ENCODE assay signal across 8 cellular contexts in the genomic region with DNA sequence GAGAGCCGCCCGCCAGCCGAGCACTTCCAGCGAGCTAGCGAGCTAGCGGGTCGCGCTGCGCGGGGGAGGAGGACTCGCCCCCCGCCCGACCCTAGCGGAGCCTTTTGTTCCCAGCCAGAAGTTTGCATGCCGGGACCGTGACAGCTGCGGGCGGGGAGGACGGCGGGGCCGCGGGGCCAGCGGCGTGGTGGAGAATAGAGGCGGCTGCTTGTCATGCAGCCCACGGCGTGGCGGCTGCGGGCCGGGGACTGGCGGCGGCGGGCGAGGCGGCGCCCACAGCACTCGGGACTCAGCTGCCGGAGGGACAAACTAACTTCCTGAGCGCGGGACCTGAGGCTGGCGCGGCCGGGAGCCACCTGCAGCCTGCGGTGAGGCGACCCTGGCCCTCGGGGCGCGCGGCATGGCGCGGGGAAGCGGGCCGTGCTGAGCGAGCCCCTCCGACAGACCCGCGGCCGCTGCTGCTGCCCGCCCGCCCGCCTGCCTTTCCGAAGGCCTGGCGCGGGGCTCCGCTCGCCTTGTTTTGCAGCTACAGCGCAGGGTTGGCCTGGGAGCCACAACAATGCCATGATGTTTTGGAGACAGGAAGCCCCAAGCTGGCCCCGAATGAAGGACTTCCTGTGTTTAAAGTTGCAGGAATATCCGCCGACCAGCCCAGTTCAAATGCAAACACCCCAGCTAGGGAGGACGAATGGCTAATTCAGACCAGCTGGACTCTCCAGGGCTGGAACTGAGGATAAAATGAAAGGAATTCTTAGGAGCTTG.
DNase-seq lines count a peak whose midpoint lies in the region; ATAC-seq, FAIRE-seq and TF ChIP-seq lines count a peak whose summit lies in the region.

No MANE protein-coding gene starts in this region.

- H3K27ac Mint-ChIP-seq in chondrocyte (ENCODE audit: unreplicated experiment): peak overlapping the region; percentile 78
- H3K27ac Mint-ChIP-seq in stimulated activated effector memory CD8-positive, alpha-beta T cell treated with anti-CD3 and anti-CD28 coated beads, Interleukin-12 subunit alpha, Interleukin-12 subunit beta, amount 100 ng/mL, for 72 hours: peak overlapping the region; percentile 30

- H3K9me3 Mint-ChIP-seq in chondrocyte (ENCODE audit: low read depth): no peaks in the 10 kb centered on the region
- H3K9me3 Mint-ChIP-seq in stimulated activated effector memory CD8-positive, alpha-beta T cell treated with anti-CD3 and anti-CD28 coated beads, Interleukin-12 subunit alpha, Interleukin-12 subunit beta, amount 100 ng/mL, for 72 hours: no peaks in the 10 kb centered on the region

- H3K4me3 Mint-ChIP-seq in chondrocyte (ENCODE audit: unreplicated experiment): peak overlapping the region; percentile 78
- peak overlapping the region; percentile 79 for H3K4me3 Mint-ChIP-seq in stimulated activated effector memory CD8-positive, alpha-beta T cell treated with anti-CD3 and anti-CD28 coated beads, Interleukin-12 subunit alpha, Interleukin-12 subunit beta, amount 100 ng/mL, for 72 hours

- no peak for FAIRE-seq in kidney (lab: Jason Lieb, UNC)

- intact Hi-C loops in kidney (cut with DNase I): no loop called here

- ATAC-seq in HG02852 (IDR thresholded peaks at IDR 0.05; ENCODE audit: unreplicated experiment): peak; percentile 35
- peak; percentile 57 for ATAC-seq in stimulated activated effector memory CD8-positive, alpha-beta T cell treated with anti-CD3 and anti-CD28 coated beads, Interleukin-12 subunit alpha, Interleukin-12 subunit beta, amount 100 ng/mL, for 72 hours

- H3K36me3 Mint-ChIP-seq in chondrocyte (ENCODE audit: low read depth): peaks cover 2% of the 10 kb centered on the region
- peaks cover 68% of the 10 kb centered on the region for H3K36me3 Mint-ChIP-seq in stimulated activated effector memory CD8-positive, alpha-beta T cell treated with anti-CD3 and anti-CD28 coated beads, Interleukin-12 subunit alpha, Interleukin-12 subunit beta, amount 100 ng/mL, for 72 hours

- H3K9ac ChIP-seq in kidney (ENCODE audit: low read length in 2 of 2): peak overlapping the region; percentile 32 to 73

- H3K4me1 Mint-ChIP-seq in chondrocyte (ENCODE audit: low read depth): peaks cover 81% of the 10 kb centered on the region
- peaks cover 65% of the 10 kb centered on the region for H3K4me1 Mint-ChIP-seq in stimulated activated effector memory CD8-positive, alpha-beta T cell treated with anti-CD3 and anti-CD28 coated beads, Interleukin-12 subunit alpha, Interleukin-12 subunit beta, amount 100 ng/mL, for 72 hours

- TF ChIP-seq CTCF in chondrocyte (IDR thresholded peaks at IDR 0.05): no peak
- no peak for TF ChIP-seq CTCF in kidney (IDR thresholded peaks at IDR 0.05; ENCODE audit: borderline replicate concordance, extremely low read depth, insufficient read depth)

- peaks cover 0 to 2% of the 10 kb centered on the region in 2 donors for H3K36me3 ChIP-seq in kidney (ENCODE audit: control insufficient read depth in 1 of 2, insufficient read depth in 2 of 2, low read length in 2 of 2)

- DNase-seq in SIG-M5 treated with dmso at 0.1 percent for 504 hours (lab: John Stamatoyannopoulos, UW; ENCODE audit: unreplicated experiment) (peak; percentile 18), SIG-M5 (lab: John Stamatoyannopoulos, UW) (no peak), OCI-M1 (lab: John Stamatoyannopoulos, UW) (peak; percentile 49), chondrocyte (ENCODE audit: low spot score) (no peak), kidney (peak; percentile 81), cerebellar nuclear complex (lab: John Stamatoyannopoulos, UW) (no peak)
- no peak for DNase-seq in stimulated activated effector memory CD8-positive, alpha-beta T cell treated with anti-CD3 and anti-CD28 coated beads, Interleukin-12 subunit alpha, Interleukin-12 subunit beta, amount 100 ng/mL, for 72 hours (ENCODE audit: low spot score in 2 of 2)

- H3K9me3 ChIP-seq in kidney (ENCODE audit: control insufficient read depth in 1 of 2, low read length in 2 of 2): no peaks in the 10 kb centered on the region

- H3K4me1 ChIP-seq in kidney (ENCODE audit: control insufficient read depth in 1 of 2, insufficient read depth in 1 of 2, low read depth in 1 of 2, low read length in 2 of 2): peaks cover 60 to 64% of the 10 kb centered on the region in 2 donors

- peak overlapping the region; percentile 78 to 84 for H3K27ac ChIP-seq in kidney (ENCODE audit: low read depth in 2 of 2, low read length in 2 of 2)

- H3K4me3 ChIP-seq in kidney (ENCODE audit: low read length in 2 of 2): peak overlapping the region; percentile 67 to 78

- H3K27me3 Mint-ChIP-seq in chondrocyte (ENCODE audit: low read depth): no peaks in the 10 kb centered on the region

Comparison
In these comparisons a context has a peak if more than half of its experiments do, and no peak if none do; other contexts are left out.
1. DNase-seq: peak in SIG-M5 treated with dmso at 0.1 percent for 504 hours (single experiment), OCI-M1 (single experiment) and kidney (single experiment); none in SIG-M5 (single experiment), chondrocyte (single experiment), stimulated activated effector memory CD8-positive, alpha-beta T cell treated with anti-CD3 and anti-CD28 coated beads, Interleukin-12 subunit alpha, Interleukin-12 subunit beta, amount 100 ng/mL, for 72 hours (0 of 2) and cerebellar nuclear complex (0 of 2).